ENCODE assay signal across 10 cellular contexts in genomic region chr20:36483919-36484808, GRCh38. TPM values are rescaled to one million over a fixed set of nuclear protein-coding genes. Genes with fewer than 3 reads are reported as not detected.
DNase-seq lines count a peak whose midpoint lies in the region; ATAC-seq, FAIRE-seq and TF ChIP-seq lines count a peak whose summit lies in the region.
"Had no signal": no experiment of that assay in that cellular context is flagged by ENCODE, and none has a peak within 500 bp of the region (broad histone marks: within the 10 kb centered on the region; RNA-seq: fewer than 3 reads in every experiment).

No MANE protein-coding gene starts in this region.

- H3K36me3 ChIP-seq in left lung = no peaks in the 10 kb centered on the region

- ATAC-seq in left lung = peak; percentile 32
- ATAC-seq in HG03280 (IDR thresholded peaks at IDR 0.05; ENCODE audit: unreplicated experiment) = no peak

- H3K27ac ChIP-seq in left lung = peak overlapping the region; percentile 19 to 48

- peak; percentile 32 for DNase-seq in AG20443 (ENCODE audit: low spot score)
- DNase-seq in HTR-8/SVneo (ENCODE audit: insufficient read length, low spot score) = no peak
- peak; percentile 47 for DNase-seq in astrocyte of the spinal cord (ENCODE audit: low read depth, low spot score)
- no peak for DNase-seq in left lung
- no peak for DNase-seq in hippocampal formation (lab: John Stamatoyannopoulos, UW)
- DNase-seq in activated CD4-positive, alpha-beta T cell treated with anti-CD3 and anti-CD28 coated beads for 4 hours = no peak
- DNase-seq in NCI-H146 treated with DMSO at 0.1 percent for 48 hours (lab: John Stamatoyannopoulos, UW; ENCODE audit: unreplicated experiment) = no peak
- DNase-seq: activated CD4-positive, alpha-beta memory T cell treated with anti-CD3 and anti-CD28 coated beads for 36 hours; Calu3 had no signal

- no peak for TF ChIP-seq CTCF in astrocyte of the spinal cord (IDR thresholded peaks at IDR 0.05; ENCODE audit: low read depth, low read length)
- TF ChIP-seq CTCF in left lung (IDR thresholded peaks at IDR 0.05) = no peak

- no peaks in the 10 kb centered on the region for H3K9me3 ChIP-seq in left lung

- no peaks in the 10 kb centered on the region for H3K27me3 ChIP-seq in left lung

- H3K4me1 ChIP-seq in left lung = peaks cover 27 to 54% of the 10 kb centered on the region in 2 donors

- peak; percentile 95 for FAIRE-seq in HTR-8/SVneo (lab: Jason Lieb, UNC)

- H3K4me3 ChIP-seq in astrocyte of the spinal cord (ENCODE audit: low read depth, low read length) = no peak overlapping the region
- no peak overlapping the region for H3K4me3 ChIP-seq in left lung

- in situ Hi-C loops in astrocyte of the spinal cord (cut with HindIII; ENCODE audit: low sequenced_read_pairs) = no loop called here

- intact Hi-C loops in left lung (cut with DNase I) = no loop called here

RNA-seq across cellular contexts. Expression of gene MYL9, which starts 57.2 kb away (rescaled TPM):
- 100 to 1,000 TPM; 319 to 344 TPM for total RNA-seq in left lung

Comparison
In these comparisons a context has a peak if more than half of its experiments do, and no peak if none do; other contexts are left out.
1. DNase-seq: peak in AG20443 (single experiment) and astrocyte of the spinal cord (single experiment); none in HTR-8/SVneo (single experiment), left lung (0 of 2), hippocampal formation (0 of 2), activated CD4-positive, alpha-beta T cell treated with anti-CD3 and anti-CD28 coated beads for 4 hours (0 of 2) and NCI-H146 treated with DMSO at 0.1 percent for 48 hours (single experiment).